ENCODE assay signal across 8 cellular contexts in the genomic region with DNA sequence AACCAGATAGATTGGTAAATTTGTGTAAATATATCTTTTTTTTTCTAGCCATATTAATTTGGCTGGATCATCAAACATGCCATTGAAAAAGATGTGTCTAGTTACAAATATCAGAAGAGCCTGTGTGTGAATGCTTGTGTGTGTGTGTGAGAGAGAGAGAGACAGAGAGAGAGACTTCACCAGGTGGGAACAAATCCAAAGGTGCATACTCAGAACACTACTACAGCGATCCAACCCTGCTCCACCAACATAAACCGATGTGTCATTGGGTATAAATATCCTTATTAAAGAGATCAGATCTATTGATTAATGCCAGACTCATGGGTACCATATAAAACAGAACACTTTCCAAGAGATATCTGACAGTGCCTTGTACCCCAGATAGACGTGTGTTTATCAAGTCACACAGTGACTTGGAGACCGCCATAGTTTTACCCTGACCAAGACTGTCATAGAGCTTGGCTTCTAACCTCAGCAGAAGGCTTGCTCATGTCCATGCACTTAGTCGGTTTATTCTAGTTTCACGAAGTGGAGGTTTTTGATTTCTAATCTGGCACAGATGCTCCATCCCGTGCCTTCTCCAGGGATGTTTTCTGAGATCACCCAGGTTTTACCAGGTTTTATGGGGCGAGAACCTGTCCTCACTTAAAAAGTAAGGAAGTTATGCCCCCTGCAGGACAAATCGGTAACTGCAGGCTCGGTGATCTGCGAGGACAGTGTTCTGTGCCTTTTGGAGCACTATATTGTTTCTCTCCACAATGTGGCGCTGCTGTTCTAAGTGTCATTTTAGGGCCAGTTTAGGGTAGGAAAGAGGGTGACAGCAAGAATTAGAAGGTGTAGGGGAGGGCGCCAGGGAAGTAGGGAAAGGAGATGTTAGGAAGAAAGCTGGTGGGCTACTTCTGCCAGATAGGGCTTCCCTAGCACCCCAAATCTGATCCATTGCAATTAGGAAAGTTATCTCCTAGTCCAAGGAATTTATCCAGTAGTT. TPM values are rescaled to one million over a fixed set of nuclear protein-coding genes. Genes with fewer than 3 reads are reported as not detected.
DNase-seq lines count a peak whose midpoint lies in the region; ATAC-seq and TF ChIP-seq lines count a peak whose summit lies in the region.

No MANE protein-coding gene starts in this region.

- H3K27ac ChIP-seq in mesenchymal stem cell (ENCODE audit: low read length, poor library complexity, severe bottlenecking) = no peak overlapping the region

- WGBS in mesenchymal stem cell = 16% methylated on average over 11 of the region's 13 CpGs

- peaks cover 4% of the 10 kb centered on the region for H3K4me1 Mint-ChIP-seq in activated CD8-positive, alpha-beta T cell treated with anti-CD3 and anti-CD28 coated beads for 36 hours (ENCODE audit: low read depth)
- peaks cover 0 to 2% of the 10 kb centered on the region in 2 donors for H3K4me1 Mint-ChIP-seq in effector memory CD8-positive, alpha-beta T cell (ENCODE audit: low read depth in 2 of 2)

- H3K9ac ChIP-seq in mesenchymal stem cell (ENCODE audit: low read length) = no peak overlapping the region

- intact Hi-C loops in activated CD8-positive, alpha-beta T cell treated with anti-CD3 and anti-CD28 coated beads for 36 hours (cut with micrococcal nuclease) = loop anchor here (1.0 kb wide), 3 partner anchors 75 to 95 kb away; no protein-coding TSS in a partner anchor

- peak; percentile 99 for TF ChIP-seq CTCF in BE2C (IDR thresholded peaks at IDR 0.05; ENCODE audit: low read depth, low read length)
- peak; percentile 96 for TF ChIP-seq CTCF in activated CD8-positive, alpha-beta T cell treated with anti-CD3 and anti-CD28 coated beads for 36 hours (IDR thresholded peaks at IDR 0.05)

- DNase-seq in BE2C (peak; percentile 92), HUDEP-2 (lab: John Stamatoyannopoulos, UW; ENCODE audit: unreplicated experiment in 76 of 76) (peak in 74 of 76 experiments; percentile 14 to 96 (median 86)), mesenchymal stem cell (peak; percentile 88)
- peak; percentile 77 for DNase-seq in NK-92 treated with Interleukin-12 subunit alpha and Interleukin-12 subunit beta, amount 100 ng/mL, for 24 hours (lab: John Stamatoyannopoulos, UW)
- DNase-seq in activated CD8-positive, alpha-beta T cell treated with anti-CD3 and anti-CD28 coated beads for 36 hours = peak; percentile 100
- peak; percentile 98 to 99 (median 99) for DNase-seq in effector memory CD8-positive, alpha-beta T cell
- DNase-seq in stimulated activated CD8-positive, alpha-beta memory T cell treated with anti-CD3 and anti-CD28 coated beads, Interleukin-15, amount 100 ng/mL, for 48 hours (ENCODE audit: low read depth in 2 of 2) = peak; percentile 80 to 84

- no peaks in the 10 kb centered on the region for H3K27me3 Mint-ChIP-seq in activated CD8-positive, alpha-beta T cell treated with anti-CD3 and anti-CD28 coated beads for 36 hours
- no peaks in the 10 kb centered on the region for H3K27me3 Mint-ChIP-seq in effector memory CD8-positive, alpha-beta T cell

- H3K4me1 ChIP-seq in BE2C (peaks cover 2% of the 10 kb centered on the region; the same call in 1 of the 2 replicates), mesenchymal stem cell (ENCODE audit: control insufficient read depth, insufficient read depth, low read depth, low read length) (no peaks in the 10 kb centered on the region)

- CTCF ChIA-PET in activated CD8-positive, alpha-beta T cell treated with anti-CD3 and anti-CD28 coated beads for 36 hours (lab: Charles Lee) = interaction anchor here (0.6 to 6.8 kb wide), 50 partner anchors 9 to 336 kb away, joined by 3 to 292 read pairs (median 4); a partner anchor contains a TSS

- H3K79me1 ChIP-seq in mesenchymal stem cell (replicated peaks; ENCODE audit: low read length, poor library complexity, severe bottlenecking) = no peaks in the 10 kb centered on the region

- no peaks in the 10 kb centered on the region for H3K36me3 Mint-ChIP-seq in activated CD8-positive, alpha-beta T cell treated with anti-CD3 and anti-CD28 coated beads for 36 hours (ENCODE audit: low read depth)
- peaks cover 6% of the 10 kb centered on the region for H3K36me3 Mint-ChIP-seq in effector memory CD8-positive, alpha-beta T cell (ENCODE audit: insufficient read depth)

- no peak overlapping the region for H3K4me3 Mint-ChIP-seq in activated CD8-positive, alpha-beta T cell treated with anti-CD3 and anti-CD28 coated beads for 36 hours
- no peak overlapping the region for H3K4me3 Mint-ChIP-seq in effector memory CD8-positive, alpha-beta T cell

- no peaks in the 10 kb centered on the region for H3K9me3 Mint-ChIP-seq in activated CD8-positive, alpha-beta T cell treated with anti-CD3 and anti-CD28 coated beads for 36 hours
- H3K9me3 Mint-ChIP-seq in effector memory CD8-positive, alpha-beta T cell = no peaks in the 10 kb centered on the region

- no peak overlapping the region for H2AFZ ChIP-seq in mesenchymal stem cell (ENCODE audit: low read depth, low read length)

- H3K27ac Mint-ChIP-seq in activated CD8-positive, alpha-beta T cell treated with anti-CD3 and anti-CD28 coated beads for 36 hours = no peak overlapping the region
- no peak overlapping the region for H3K27ac Mint-ChIP-seq in effector memory CD8-positive, alpha-beta T cell

- H2BK120ac ChIP-seq in mesenchymal stem cell (ENCODE audit: low read depth, low read length) = no peak overlapping the region

- H3K27me3 ChIP-seq in BE2C = no peaks in the 10 kb centered on the region
- H3K27me3 ChIP-seq in mesenchymal stem cell (ENCODE audit: control insufficient read depth in 1 of 2, insufficient read depth in 1 of 2, low read length in 2 of 2) = peaks cover 0 to under 1% of the 10 kb centered on the region in 2 experiments

- POLR2A ChIA-PET in activated CD8-positive, alpha-beta T cell treated with anti-CD3 and anti-CD28 coated beads for 36 hours (lab: Charles Lee) = interaction anchor here (0.8 to 2.3 kb wide), 3 partner anchors 85 to 90 kb away, joined by 3 to 5 read pairs (median 4); no protein-coding TSS in a partner anchor

- no peak overlapping the region for H4K8ac ChIP-seq in mesenchymal stem cell (ENCODE audit: low read length)

- no peak overlapping the region for H3K4ac ChIP-seq in mesenchymal stem cell (ENCODE audit: low read depth in 1 of 2, low read length in 2 of 2)

- H2BK5ac ChIP-seq in mesenchymal stem cell (ENCODE audit: low read depth, low read length, poor library complexity, severe bottlenecking) = no peak overlapping the region

- H3K4me3 ChIP-seq in BE2C (ENCODE audit: low read depth, low read length) (peak overlapping the region; percentile 30), mesenchymal stem cell (ENCODE audit: insufficient read depth in 1 of 2, low read depth in 1 of 2, low read length in 2 of 2) (no peak overlapping the region)

- no peaks in the 10 kb centered on the region for H3K36me3 ChIP-seq in BE2C
- no peaks in the 10 kb centered on the region for H3K36me3 ChIP-seq in mesenchymal stem cell (ENCODE audit: control insufficient read depth in 1 of 2, insufficient read depth in 2 of 2, low read depth in 1 of 2, low read length in 2 of 2)

- H2BK15ac ChIP-seq in mesenchymal stem cell (ENCODE audit: low read depth, poor library complexity, severe bottlenecking) = no peak overlapping the region

- no peak overlapping the region for H2BK12ac ChIP-seq in mesenchymal stem cell (ENCODE audit: low read length in 2 of 2)

- H2AK5ac ChIP-seq in mesenchymal stem cell (ENCODE audit: low read length, severe bottlenecking) = no peak overlapping the region

- H3K23ac ChIP-seq in mesenchymal stem cell (ENCODE audit: low read length in 2 of 2) = no peak overlapping the region

- no peak overlapping the region for H3K18ac ChIP-seq in mesenchymal stem cell (ENCODE audit: low read depth in 1 of 2, low read length in 2 of 2)

- no peak overlapping the region for H3K14ac ChIP-seq in mesenchymal stem cell (ENCODE audit: low read length in 2 of 2)

- H3K4me2 ChIP-seq in mesenchymal stem cell (ENCODE audit: low read length, poor library complexity, severe bottlenecking) = no peak overlapping the region

- H3K9me3 ChIP-seq in BE2C (no peaks in the 10 kb centered on the region), mesenchymal stem cell (ENCODE audit: control insufficient read depth, low read length) (no peaks in the 10 kb centered on the region)

- no peak overlapping the region for H4K91ac ChIP-seq in mesenchymal stem cell (ENCODE audit: low read length)

- peak; percentile 81 for ATAC-seq in GM19438 (IDR thresholded peaks at IDR 0.05; ENCODE audit: low read depth, unreplicated experiment)
- peak; percentile 99 for ATAC-seq in activated CD8-positive, alpha-beta T cell treated with anti-CD3 and anti-CD28 coated beads for 36 hours
- ATAC-seq in effector memory CD8-positive, alpha-beta T cell (replicated peaks) = peak; percentile 98

RNA-seq across cellular contexts. Expression of a gene that starts 29.3 kb away (rescaled TPM):
- polyA plus RNA-seq in BE2C (2012; ENCODE audit: insufficient read depth, insufficient read length, low read depth) = 0.82 TPM
- under 1 TPM; 0.38 to 0.47 TPM for total RNA-seq in activated CD8-positive, alpha-beta T cell treated with anti-CD3 and anti-CD28 coated beads for 36 hours
- polyA plus RNA-seq in mesenchymal stem cell (2013, experiment 1 of 2) = not detected
- not detected for polyA plus RNA-seq in mesenchymal stem cell (2013, experiment 2 of 2)
